25 cellular contexts compared by ENCODE assay signal in genomic region chr3:34421762-34422161, GRCh38.
"Had no signal": no experiment of that assay in that cellular context is flagged by ENCODE, and none has a peak within 500 bp of the region (broad histone marks: within the 10 kb centered on the region; RNA-seq: fewer than 3 reads in every experiment).

No MANE protein-coding gene starts in this region.

- H3K9me3 ChIP-seq: left ventricle myocardium inferior, neutrophil, psoas muscle, right atrium auricular region, right lobe of liver, tibial nerve, vagina had no signal

- H3K4me3 ChIP-seq: left ventricle myocardium inferior, lung, neural progenitor cell, psoas muscle, right atrium auricular region, right lobe of liver, smooth muscle cell, tibial nerve, vagina had no signal

- DNase-seq: islet precursor cell; left ventricle myocardium inferior; mesendoderm; naive B cell; natural killer cell; nephron progenitor cell; occipital lobe; psoas muscle; right lobe of liver; stimulated activated CD4-positive, alpha-beta T cell treated with anti-CD3 and anti-CD28 coated beads, Interleukin-1b, Interleukin-23, amount 100 ng/mL, for 48 hours; stimulated activated CD4-positive, alpha-beta T cell treated with anti-CD3 and anti-CD28 coated beads, Interleukin-2, amount 100 ng/mL, for 48 hours; stimulated activated CD4-positive, alpha-beta T cell treated with anti-CD3 and anti-CD28 coated beads, Interleukin-4, amount 100 ng/mL, for 4 hours; stimulated activated CD8-positive, alpha-beta memory T cell treated with anti-CD3 and anti-CD28 coated beads, Interleukin-4, amount 100 ng/mL, for 48 hours; stimulated activated naive CD4-positive, alpha-beta T cell treated with Interleukin-2 at 50 U/mL for 16 hours; stimulated activated naive CD8-positive, alpha-beta T cell treated with anti-CD3 and anti-CD28 coated beads, Interleukin-15, amount 100 ng/mL, for 72 hours; substantia nigra had no signal

- H3K27ac ChIP-seq: left ventricle myocardium inferior, neural progenitor cell, neutrophil, parathyroid adenoma, psoas muscle, right atrium auricular region, right lobe of liver, tibial nerve, vagina had no signal

- H3K36me3 ChIP-seq: left ventricle myocardium inferior, neural progenitor cell, neutrophil, right atrium auricular region, right lobe of liver, tibial nerve, vagina had no signal

- H3K9ac ChIP-seq: neural progenitor cell, parathyroid adenoma had no signal

- ATAC-seq: natural killer cell; psoas muscle; right lobe of liver; stimulated activated memory B cell treated with anti-CD40 and anti-IgM and Interleukin-4, amounts not matched to agents 10 μg/mL and 1 μg/mL and 100 μg/mL, for 72 hours; stimulated activated naive CD8-positive, alpha-beta T cell treated with anti-CD3 and anti-CD28 coated beads, Interleukin-15, amount 100 ng/mL, for 72 hours had no signal

- H3K27me3 ChIP-seq: neural progenitor cell, neutrophil, right atrium auricular region, right lobe of liver, tibial nerve, vagina had no signal

- H3K4me1 ChIP-seq: neural progenitor cell, parathyroid adenoma, psoas muscle, right atrium auricular region, right lobe of liver, tibial nerve, vagina had no signal
